In the genomic region with DNA sequence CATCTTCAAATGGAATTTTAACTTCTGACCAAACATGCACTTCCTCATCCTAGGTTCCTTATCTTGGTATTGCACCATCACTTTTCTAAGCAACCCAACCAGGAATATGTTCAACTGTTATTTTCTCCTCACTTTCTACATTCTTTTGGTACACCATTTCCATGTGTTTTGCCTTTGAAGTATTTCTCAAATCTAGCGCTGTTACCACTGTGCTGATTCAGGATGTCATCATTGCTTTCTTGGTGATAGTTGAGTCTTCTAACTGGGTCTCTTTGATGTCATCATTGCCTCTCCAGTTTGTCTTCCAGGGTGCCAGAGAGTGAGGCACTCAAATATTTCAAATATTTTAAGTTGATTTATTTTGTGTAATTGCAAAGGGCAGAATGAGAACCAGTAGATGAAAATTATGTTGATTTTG, we compare ENCODE assay signal across 1 cellular context.
TF ChIP-seq lines count a peak whose summit lies in the region.

No MANE protein-coding gene starts in this region.

TF ChIP-seq in HepG2, 621 proteins besides CTCF, POLR2A, EP300 and RAD21 (continued from another document):
- TF ChIP-seq, protein P1, sequence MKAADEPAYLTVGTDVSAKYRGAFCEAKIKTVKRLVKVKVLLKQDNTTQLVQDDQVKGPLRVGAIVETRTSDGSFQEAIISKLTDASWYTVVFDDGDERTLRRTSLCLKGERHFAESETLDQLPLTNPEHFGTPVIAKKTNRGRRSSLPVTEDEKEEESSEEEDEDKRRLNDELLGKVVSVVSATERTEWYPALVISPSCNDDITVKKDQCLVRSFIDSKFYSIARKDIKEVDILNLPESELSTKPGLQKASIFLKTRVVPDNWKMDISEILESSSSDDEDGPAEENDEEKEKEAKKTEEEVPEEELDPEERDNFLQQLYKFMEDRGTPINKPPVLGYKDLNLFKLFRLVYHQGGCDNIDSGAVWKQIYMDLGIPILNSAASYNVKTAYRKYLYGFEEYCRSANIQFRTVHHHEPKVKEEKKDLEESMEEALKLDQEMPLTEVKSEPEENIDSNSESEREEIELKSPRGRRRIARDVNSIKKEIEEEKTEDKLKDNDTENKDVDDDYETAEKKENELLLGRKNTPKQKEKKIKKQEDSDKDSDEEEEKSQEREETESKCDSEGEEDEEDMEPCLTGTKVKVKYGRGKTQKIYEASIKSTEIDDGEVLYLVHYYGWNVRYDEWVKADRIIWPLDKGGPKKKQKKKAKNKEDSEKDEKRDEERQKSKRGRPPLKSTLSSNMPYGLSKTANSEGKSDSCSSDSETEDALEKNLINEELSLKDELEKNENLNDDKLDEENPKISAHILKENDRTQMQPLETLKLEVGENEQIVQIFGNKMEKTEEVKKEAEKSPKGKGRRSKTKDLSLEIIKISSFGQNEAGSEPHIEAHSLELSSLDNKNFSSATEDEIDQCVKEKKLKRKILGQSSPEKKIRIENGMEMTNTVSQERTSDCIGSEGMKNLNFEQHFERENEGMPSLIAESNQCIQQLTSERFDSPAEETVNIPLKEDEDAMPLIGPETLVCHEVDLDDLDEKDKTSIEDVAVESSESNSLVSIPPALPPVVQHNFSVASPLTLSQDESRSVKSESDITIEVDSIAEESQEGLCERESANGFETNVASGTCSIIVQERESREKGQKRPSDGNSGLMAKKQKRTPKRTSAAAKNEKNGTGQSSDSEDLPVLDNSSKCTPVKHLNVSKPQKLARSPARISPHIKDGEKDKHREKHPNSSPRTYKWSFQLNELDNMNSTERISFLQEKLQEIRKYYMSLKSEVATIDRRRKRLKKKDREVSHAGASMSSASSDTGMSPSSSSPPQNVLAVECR (CRISPR knock-in tag; IDR thresholded peaks at IDR 0.05; ENCODE audit: borderline replicate concordance), result no peak
